Comparison of ENCODE assay signal across 1 cellular context in genomic region chr21:35063428-35064172, GRCh38.
TF ChIP-seq lines count a peak whose summit lies in the region.

No MANE protein-coding gene starts in this region.

TF ChIP-seq in HEK293, 187 proteins besides CTCF, POLR2A, EP300 and RAD21 (continued from another document):
- TF ChIP-seq ZBTB10 (tag by site-specific recombination; IDR thresholded peaks at IDR 0.05) (no peak), ZSCAN4 (tag by site-specific recombination; IDR thresholded peaks at IDR 0.05) (peak; percentile 94), ZBTB20 (tag by site-specific recombination; IDR thresholded peaks at IDR 0.05) (no peak), ZBTB21 (tag by site-specific recombination; IDR thresholded peaks at IDR 0.05) (0 out of 2 replicates have a peak, but pooled peaks have one; percentile 15), ZBTB7A (tag by site-specific recombination; IDR thresholded peaks at IDR 0.05; ENCODE audit: low read depth) (no peak)
